Comparison of ENCODE assay signal across 1 cellular context in genomic region chr3:185658504-185658912, GRCh38.
TF ChIP-seq lines count a peak whose summit lies in the region.

No MANE protein-coding gene starts in this region.

TF ChIP-seq in A549, 52 proteins besides CTCF, POLR2A, EP300 and RAD21 (continued from another document):
- TF ChIP-seq, protein P1, sequence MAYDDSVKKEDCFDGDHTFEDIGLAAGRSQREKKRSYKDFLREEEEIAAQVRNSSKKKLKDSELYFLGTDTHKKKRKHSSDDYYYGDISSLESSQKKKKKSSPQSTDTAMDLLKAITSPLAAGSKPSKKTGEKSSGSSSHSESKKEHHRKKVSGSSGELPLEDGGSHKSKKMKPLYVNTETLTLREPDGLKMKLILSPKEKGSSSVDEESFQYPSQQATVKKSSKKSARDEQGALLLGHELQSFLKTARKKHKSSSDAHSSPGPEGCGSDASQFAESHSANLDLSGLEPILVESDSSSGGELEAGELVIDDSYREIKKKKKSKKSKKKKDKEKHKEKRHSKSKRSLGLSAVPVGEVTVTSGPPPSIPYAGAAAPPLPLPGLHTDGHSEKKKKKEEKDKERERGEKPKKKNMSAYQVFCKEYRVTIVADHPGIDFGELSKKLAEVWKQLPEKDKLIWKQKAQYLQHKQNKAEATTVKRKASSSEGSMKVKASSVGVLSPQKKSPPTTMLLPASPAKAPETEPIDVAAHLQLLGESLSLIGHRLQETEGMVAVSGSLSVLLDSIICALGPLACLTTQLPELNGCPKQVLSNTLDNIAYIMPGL (CRISPR knock-in tag; IDR thresholded peaks at IDR 0.05; ENCODE audit: borderline replicate concordance), result no peak
